Comparison of ENCODE assay signal across 29 cellular contexts in genomic region chr9:131030978-131031641, GRCh38. TPM values are rescaled to one million over a fixed set of nuclear protein-coding genes. Genes with fewer than 3 reads are reported as not detected.
"Had no signal": no experiment of that assay in that cellular context is flagged by ENCODE, and none has a peak within 500 bp of the region (broad histone marks: within the 10 kb centered on the region; RNA-seq: fewer than 3 reads in every experiment).

No MANE protein-coding gene starts in this region.

- H3K27me3 ChIP-seq: adrenal gland had no signal

- ATAC-seq: activated CD4-positive, alpha-beta T cell treated with anti-CD3 and anti-CD28 coated beads for 36 hours; activated CD8-positive, alpha-beta memory T cell treated with anti-CD3 and anti-CD28 coated beads, Interleukin-2, amount 10 ng/mL, durations not matched to agents 7 days and 5 days; activated CD8-positive, alpha-beta T cell treated with anti-CD3 and anti-CD28 coated beads, Interleukin-2, amount 10 ng/mL, durations not matched to agents 7 days and 5 days; activated naive CD8-positive, alpha-beta T cell treated with anti-CD3 and anti-CD28 coated beads, Interleukin-2, amount 50 U/mL, for 24 hours; gastroesophageal sphincter; heart right ventricle; T-helper 17 cell had no signal

- H3K4me3 ChIP-seq: adrenal gland, coronary artery, dorsolateral prefrontal cortex, esophagus squamous epithelium, gastroesophageal sphincter, heart right ventricle had no signal

- H3K27ac ChIP-seq: adrenal gland, coronary artery, dorsolateral prefrontal cortex, epithelial cell of prostate, esophagus squamous epithelium, gastroesophageal sphincter, heart right ventricle had no signal

- DNase-seq: activated CD4-positive, alpha-beta memory T cell treated with anti-CD3 and anti-CD28 coated beads for 36 hours; activated CD4-positive, alpha-beta T cell treated with anti-CD3 and anti-CD28 coated beads for 36 hours; activated CD4-positive, alpha-beta T cell treated with anti-CD3 and anti-CD28 coated beads, Interleukin-2, amount 10 ng/mL, durations not matched to agents 24 days and 14 days; activated CD4-positive, CD25-positive, alpha-beta regulatory T cell; activated CD4-positive, CD25-positive, alpha-beta regulatory T cell treated with anti-CD3 and anti-CD28 coated beads, Interleukin-2, amount 50 U/mL, for 72 hours; activated CD8-positive, alpha-beta memory T cell treated with anti-CD3 and anti-CD28 coated beads, Interleukin-2, amount 10 ng/mL, durations not matched to agents 7 days and 5 days; activated CD8-positive, alpha-beta memory T cell treated with anti-CD3 and anti-CD28 coated beads, Interleukin-2, amount 50 U/mL, for 4 hours; activated CD8-positive, alpha-beta T cell treated with anti-CD3 and anti-CD28 coated beads, Interleukin-2, amount 10 ng/mL, durations not matched to agents 7 days and 5 days; activated effector memory CD4-positive, alpha-beta T cell treated with anti-CD3 and anti-CD28 coated beads, Interleukin-2, amount 50 U/mL, for 16 hours; activated naive CD4-positive, alpha-beta T cell treated with anti-CD3 and anti-CD28 coated beads for 36 hours; activated naive CD8-positive, alpha-beta T cell treated with anti-CD3 and anti-CD28 coated beads for 36 hours; activated naive CD8-positive, alpha-beta T cell treated with anti-CD3 and anti-CD28 coated beads, Interleukin-2, amount 50 U/mL, for 24 hours; activated T-cell treated with anti-CD3 and anti-CD28 coated beads, Interleukin-2, amount 50 U/mL, for 1 hour; activated T-cell treated with anti-CD3 and anti-CD28 coated beads, Interleukin-2, amount 50 U/mL, for 48 hours; adrenal gland; amygdala; aorta; dorsolateral prefrontal cortex; effector memory CD4-positive, alpha-beta T cell; esophagus squamous epithelium; foreskin melanocyte; heart right ventricle; T-helper 1 cell; T-helper 17 cell had no signal

- FAIRE-seq: bronchial epithelial cell had no signal

- H3K36me3 ChIP-seq: adrenal gland, esophagus squamous epithelium, gastroesophageal sphincter, heart right ventricle had no signal

- H3K9me3 ChIP-seq: adrenal gland, esophagus squamous epithelium, gastroesophageal sphincter, heart right ventricle had no signal

- H3K4me1 ChIP-seq: adrenal gland, esophagus squamous epithelium, gastroesophageal sphincter, heart right ventricle had no signal

RNA-seq across cellular contexts. Expression of gene LAMC3, which starts 22.1 kb away (rescaled TPM):
- total RNA-seq: activated CD8-positive, alpha-beta T cell treated with anti-CD3 and anti-CD28 coated beads, Interleukin-2, amount 10 ng/mL, durations not matched to agents 7 days and 5 days; activated T-helper 2 cell treated with anti-CD3 and anti-CD28 coated beads, Interferon-gamma antibody, Interleukin-2, Interleukin-4, amounts not matched to agents 10 μg/mL and 5 μg/mL and 100 μg/mL, durations not matched to agents 14 hours and 24 hours and 36 hours; bronchial epithelial cell had no signal
